Comparison of ENCODE assay signal across 2 cellular contexts in genomic region chr2:37189452-37190153, GRCh38.
TF ChIP-seq lines count a peak whose summit lies in the region.

No MANE protein-coding gene starts in this region.

TF ChIP-seq in Ishikawa, 13 proteins besides CTCF, POLR2A, EP300 and RAD21:
- TF ChIP-seq MAX (IDR thresholded peaks at IDR 0.05) (peak; percentile 11; the same call in 1 of the 2 replicates), CREB1 (IDR thresholded peaks at IDR 0.05; ENCODE audit: low read depth) (no peak), REST (IDR thresholded peaks at IDR 0.05; ENCODE audit: low read depth) (no peak)

TF ChIP-seq in HepG2, 621 proteins besides CTCF, POLR2A, EP300 and RAD21 (continues in another document):
- TF ChIP-seq RORA (CRISPR knock-in tag; IDR thresholded peaks at IDR 0.05) (no peak), ZNF17 (CRISPR knock-in tag; IDR thresholded peaks at IDR 0.05) (no peak), ZBTB33 (CRISPR knock-in tag; IDR thresholded peaks at IDR 0.05) (peak; percentile 36; the same call in 1 of the 2 replicates), POGZ (CRISPR knock-in tag; IDR thresholded peaks at IDR 0.05) (peak; percentile 31; the same call in 1 of the 2 replicates), IKZF4 (CRISPR knock-in tag; IDR thresholded peaks at IDR 0.05; ENCODE audit: borderline replicate concordance, low read depth, not compliant biosample characterization) (no peak), DMAP1 (CRISPR knock-in tag; IDR thresholded peaks at IDR 0.05) (no peak), GMEB1 (CRISPR knock-in tag; IDR thresholded peaks at IDR 0.05; ENCODE audit: borderline replicate concordance) (no peak), NR2F6 (IDR thresholded peaks at IDR 0.05) (no peak), NR2F6 (CRISPR knock-in tag; IDR thresholded peaks at IDR 0.05) (peak; percentile 64), ZNF788 (CRISPR knock-in tag; IDR thresholded peaks at IDR 0.05; ENCODE audit: borderline replicate concordance) (peak; percentile 60; the same call in 1 of the 2 replicates), CERS6 (CRISPR knock-in tag; IDR thresholded peaks at IDR 0.05) (no peak), MXD3 (CRISPR knock-in tag; IDR thresholded peaks at IDR 0.05) (no peak), SPEN (CRISPR knock-in tag; IDR thresholded peaks at IDR 0.05; ENCODE audit: low read depth) (no peak), CBX5 (CRISPR knock-in tag; IDR thresholded peaks at IDR 0.05; ENCODE audit: borderline replicate concordance) (no peak; the same call in 1 of the 2 replicates), POLR2AphosphoS5 (IDR thresholded peaks at IDR 0.05; ENCODE audit: low read depth, low read length) (no peak), ZBTB38 (CRISPR knock-in tag; IDR thresholded peaks at IDR 0.05) (0 out of 2 replicates have a peak, but pooled peaks have one; percentile 22), HMGXB3 (CRISPR knock-in tag; IDR thresholded peaks at IDR 0.05; ENCODE audit: borderline replicate concordance) (no peak), SSRP1 (CRISPR knock-in tag; IDR thresholded peaks at IDR 0.05) (no peak), JARID2 (CRISPR knock-in tag; IDR thresholded peaks at IDR 0.05; ENCODE audit: insufficient replicate concordance) (no peak), RFXANK (CRISPR knock-in tag; IDR thresholded peaks at IDR 0.05) (no peak), ARID5B (CRISPR knock-in tag; IDR thresholded peaks at IDR 0.05) (peak; percentile 73), ETV6 (CRISPR knock-in tag; conservative IDR thresholded peaks at IDR 0.05) (no peak), FOSL1 (CRISPR knock-in tag; IDR thresholded peaks at IDR 0.05; ENCODE audit: borderline replicate concordance) (peak; percentile 84), DMTF1 (CRISPR knock-in tag; IDR thresholded peaks at IDR 0.05) (no peak), ZNF574 (CRISPR knock-in tag; IDR thresholded peaks at IDR 0.05) (0 out of 2 replicates have a peak, but pooled peaks have one; percentile 17), ELF3 (CRISPR knock-in tag; IDR thresholded peaks at IDR 0.05) (peak; percentile 57), ZNF260 (CRISPR knock-in tag; IDR thresholded peaks at IDR 0.05; ENCODE audit: borderline replicate concordance, low read depth) (no peak), ZNF160 (CRISPR knock-in tag; IDR thresholded peaks at IDR 0.05) (no peak), ZNF205 (CRISPR knock-in tag; IDR thresholded peaks at IDR 0.05) (peak; percentile 62; the same call in 1 of the 2 replicates), ZNF572 (CRISPR knock-in tag; IDR thresholded peaks at IDR 0.05) (peak; percentile 80; the same call in 1 of the 2 replicates), BORCS8-MEF2B (CRISPR knock-in tag; IDR thresholded peaks at IDR 0.05) (0 out of 2 replicates have a peak, but pooled peaks have one; percentile 36)
